8 cellular contexts compared by ENCODE assay signal in genomic region chr1:234658143-234658542, GRCh38. TPM values are rescaled to one million over a fixed set of nuclear protein-coding genes. Genes with fewer than 3 reads are reported as not detected.
DNase-seq lines count a peak whose midpoint lies in the region; FAIRE-seq and TF ChIP-seq lines count a peak whose summit lies in the region.
"Had no signal": no experiment of that assay in that cellular context is flagged by ENCODE, and none has a peak within 500 bp of the region (broad histone marks: within the 10 kb centered on the region; RNA-seq: fewer than 3 reads in every experiment).

No MANE protein-coding gene starts in this region.

- H3K79me2 ChIP-seq in keratinocyte (ENCODE audit: control insufficient read depth, insufficient read depth, low read length), result peaks cover 16% of the 10 kb centered on the region

- peaks cover 73% of the 10 kb centered on the region for H3K4me1 ChIP-seq in keratinocyte (ENCODE audit: control insufficient read depth, extremely low read depth, insufficient read depth, low read length)
- H3K4me1 ChIP-seq in suprapubic skin, result peaks cover 43% of the 10 kb centered on the region

- 43% methylated on average over 3 of the region's 3 CpGs for WGBS in suprapubic skin

- peaks cover 1% of the 10 kb centered on the region for H3K36me3 Mint-ChIP-seq in progenitor cell of endocrine pancreas (ENCODE audit: insufficient read depth)

- DNase-seq in HPDE6-E6E7 (ENCODE audit: extremely low spot score) (peak; percentile 61), astrocyte of the hippocampus (ENCODE audit: low read depth, low spot score) (peak; percentile 45), keratinocyte (ENCODE audit: low read depth, low spot score) (peak; percentile 90), suprapubic skin (ENCODE audit: low spot score in 2 of 2) (peak in 1 of 2 donors; percentile 76), NCI-H2227 treated with DMSO at 0.1 percent for 48 hours (lab: John Stamatoyannopoulos, UW) (no peak), NCI-H146 (lab: John Stamatoyannopoulos, UW) (no peak), progenitor cell of endocrine pancreas (ENCODE audit: low spot score, unreplicated experiment) (no peak)
- DNase-seq: NCI-H1048 had no signal

- no peaks in the 10 kb centered on the region for H3K27me3 Mint-ChIP-seq in progenitor cell of endocrine pancreas

- peak overlapping the region; percentile 100 for H3K9ac ChIP-seq in keratinocyte (ENCODE audit: control insufficient read depth, extremely low read depth, insufficient read depth, low read length)

- peaks cover 8% of the 10 kb centered on the region for H3K9me3 Mint-ChIP-seq in progenitor cell of endocrine pancreas (ENCODE audit: low read depth)

- H3K4me1 Mint-ChIP-seq in progenitor cell of endocrine pancreas (ENCODE audit: low read depth), result peaks cover 12% of the 10 kb centered on the region

- no peak overlapping the region for H3K4me3 Mint-ChIP-seq in progenitor cell of endocrine pancreas (ENCODE audit: low read depth)

- peak overlapping the region; percentile 6 to 55 (median 15) for H3K4me3 ChIP-seq in keratinocyte (ENCODE audit: control insufficient read depth in 2 of 3, extremely low read depth in 1 of 3, insufficient read depth in 2 of 3, low read depth in 1 of 3, low read length in 3 of 3)
- H3K4me3 ChIP-seq in suprapubic skin, result no peak overlapping the region

- no peak overlapping the region for H3K27ac Mint-ChIP-seq in progenitor cell of endocrine pancreas

- H3K4me2 ChIP-seq in keratinocyte (ENCODE audit: control insufficient read depth, extremely low read depth, insufficient read depth, low read depth, low read length), result peak overlapping the region; percentile 85

- peak overlapping the region; percentile 100 for H3K27ac ChIP-seq in keratinocyte (ENCODE audit: control insufficient read depth, insufficient read depth, low read length)
- peak overlapping the region; percentile 85 for H3K27ac ChIP-seq in suprapubic skin

- FAIRE-seq in keratinocyte (lab: Jason Lieb, UNC), result peak; percentile 88

- dilution Hi-C loops in keratinocyte (cut with MboI; ENCODE audit: extremely low pct_ligation_motif_present, low sequenced_read_pairs), result no loop called here

- no peaks in the 10 kb centered on the region for H3K27me3 ChIP-seq in keratinocyte (ENCODE audit: control insufficient read depth, extremely low read depth, insufficient read depth, low read length)
- H3K27me3 ChIP-seq in suprapubic skin, result no peaks in the 10 kb centered on the region

- no peaks in the 10 kb centered on the region for H3K9me1 ChIP-seq in keratinocyte (ENCODE audit: control insufficient read depth, extremely low read depth, insufficient read depth, low read length)

- no peaks in the 10 kb centered on the region for H3K9me3 ChIP-seq in keratinocyte (ENCODE audit: control insufficient read depth, low read depth, low read length)
- no peaks in the 10 kb centered on the region for H3K9me3 ChIP-seq in suprapubic skin

- no peaks in the 10 kb centered on the region for H4K20me1 ChIP-seq in keratinocyte (ENCODE audit: control insufficient read depth, extremely low read depth, insufficient read depth, low read length)

- no peak for TF ChIP-seq EP300 in suprapubic skin (IDR thresholded peaks at IDR 0.05)

- no peaks in the 10 kb centered on the region for H3K36me3 ChIP-seq in keratinocyte (ENCODE audit: control insufficient read depth in 2 of 2, extremely low read depth in 1 of 2, insufficient read depth in 2 of 2, low read length in 2 of 2)
- no peaks in the 10 kb centered on the region for H3K36me3 ChIP-seq in suprapubic skin

- TF ChIP-seq CTCF in keratinocyte (optimal IDR thresholded peaks at IDR 0.05 in 1 of 3, IDR thresholded peaks at IDR 0.05 in 1 of 3, conservative IDR thresholded peaks at IDR 0.05 in 1 of 3; ENCODE audit: extremely low read depth in 1 of 3, insufficient read depth in 2 of 3, low read length in 3 of 3), result no peak
- TF ChIP-seq CTCF in suprapubic skin (IDR thresholded peaks at IDR 0.05), result no peak
- TF ChIP-seq CTCF in progenitor cell of endocrine pancreas (IDR thresholded peaks at IDR 0.05; ENCODE audit: unreplicated experiment), result no peak

- no peak overlapping the region for H2AFZ ChIP-seq in keratinocyte (ENCODE audit: control insufficient read depth, low read length)

- no peak for TF ChIP-seq POLR2A in suprapubic skin (IDR thresholded peaks at IDR 0.05)

RNA-seq across cellular contexts. Expression of gene IRF2BP2, which starts 48.2 kb away (rescaled TPM):
- 29.9 to 59.7 TPM (median 40.2 TPM) in 3 replicates for polyA plus RNA-seq in keratinocyte
- polyA plus RNA-seq in keratinocyte (2011; ENCODE audit: low read depth), result 22.8 TPM
- 31.4 and 43.0 TPM in 2 replicates for polyA plus RNA-seq in keratinocyte (2011; cell fraction: cytosol; rRNA removed)
- polyA plus RNA-seq in keratinocyte (2011; cell fraction: nucleus; rRNA removed), result 108 and 150 TPM in 2 replicates
- 67.8 and 84.7 TPM in 2 replicates for polyA plus RNA-seq in keratinocyte (2012; ENCODE audit: low replicate concordance)
- 53.6 to 120 TPM (median 53.7 TPM) in 3 replicates for polyA minus RNA-seq in keratinocyte
- 87.9 TPM for polyA minus RNA-seq in keratinocyte (2011; cell fraction: cytosol; rRNA and poly(A)+ RNA removed)
- polyA minus RNA-seq in keratinocyte (2011; cell fraction: nucleus; rRNA and poly(A)+ RNA removed), result 76.1 and 79.2 TPM in 2 replicates
- 100 to 1,000 TPM; 129 to 195 (median 159) TPM for total RNA-seq in suprapubic skin
- total RNA-seq in progenitor cell of endocrine pancreas, result 193 and 214 TPM in 2 replicates

Comparison
In these comparisons a context has a peak if more than half of its experiments do, and no peak if none do; other contexts are left out.
1. DNase-seq: peak in HPDE6-E6E7 (single experiment), astrocyte of the hippocampus (single experiment) and keratinocyte (single experiment); none in NCI-H2227 treated with DMSO at 0.1 percent for 48 hours (single experiment), NCI-H146 (single experiment) and progenitor cell of endocrine pancreas (single experiment).